In genomic region chr2:231622963-231623362, GRCh38 we compare ENCODE assay signal across 22 cellular contexts. TPM values are rescaled to one million over a fixed set of nuclear protein-coding genes. Genes with fewer than 3 reads are reported as not detected.
A peak's percentile ranks its signal among the peaks of the same experiment; 100 is the strongest.
DNase-seq lines count a peak whose midpoint lies in the region; ATAC-seq lines count a peak whose summit lies in the region.
"Had no signal": no experiment of that assay in that cellular context is flagged by ENCODE, and none has a peak within 500 bp of the region (broad histone marks: within the 10 kb centered on the region; RNA-seq: fewer than 3 reads in every experiment).

No MANE protein-coding gene starts in this region.

- no peaks in the 10 kb centered on the region for H3K27me3 Mint-ChIP-seq in activated T-helper 17 cell treated with anti-CD3 and anti-CD28 coated beads, Interleukin-2, amount 50 U/mL, for 72 hours

- no peak overlapping the region for H3K4me3 ChIP-seq in trophoblast cell (ENCODE audit: low read depth, low read length)
- H3K4me3 ChIP-seq: GM12878, K562, SJSA1 had no signal

- no peak overlapping the region for H2BK120ac ChIP-seq in trophoblast cell (ENCODE audit: insufficient read depth, low read length, poor library complexity)

- H3K27me3 ChIP-seq in trophoblast cell (ENCODE audit: insufficient read depth, low read length), result no peaks in the 10 kb centered on the region
- H3K27me3 ChIP-seq: SJSA1 had no signal

- peak overlapping the region; percentile 88 for H3K27ac Mint-ChIP-seq in activated T-helper 17 cell treated with anti-CD3 and anti-CD28 coated beads, Interleukin-2, amount 50 U/mL, for 72 hours
- H3K27ac Mint-ChIP-seq: CD14-positive monocyte had no signal

- ATAC-seq in activated T-helper 17 cell treated with anti-CD3 and anti-CD28 coated beads, Interleukin-2, amount 50 U/mL, for 72 hours (replicated peaks), result no peak
- ATAC-seq in GM21526 (IDR thresholded peaks at IDR 0.05; ENCODE audit: low FRiP score, unreplicated experiment), result no peak
- ATAC-seq: GM12878, K562 had no signal

- H3K14ac ChIP-seq in trophoblast cell (ENCODE audit: low read length), result no peak overlapping the region

- H3K79me2 ChIP-seq in trophoblast cell (ENCODE audit: control insufficient read depth, insufficient read depth, low read length, poor library complexity), result peaks cover 2% of the 10 kb centered on the region

- H2AFZ ChIP-seq in trophoblast cell (ENCODE audit: insufficient read depth, low read length, poor library complexity), result no peak overlapping the region

- no peak overlapping the region for H3K27ac ChIP-seq in trophoblast cell (ENCODE audit: low read depth, low read length)
- H3K27ac ChIP-seq: 22Rv1, SJSA1 had no signal

- H2BK12ac ChIP-seq in trophoblast cell (ENCODE audit: low read length), result no peak overlapping the region

- H3K9me3 ChIP-seq in trophoblast cell (ENCODE audit: insufficient read depth, low read depth, low read length), result no peaks in the 10 kb centered on the region
- H3K9me3 ChIP-seq: SJSA1 had no signal

- H3K4me3 Mint-ChIP-seq in activated T-helper 17 cell treated with anti-CD3 and anti-CD28 coated beads, Interleukin-2, amount 50 U/mL, for 72 hours, result peak overlapping the region; percentile 62
- H3K4me3 Mint-ChIP-seq: CD14-positive monocyte had no signal

- DNase-seq in NCI-H82 (lab: John Stamatoyannopoulos, UW) (peak; percentile 36), NCI-H82 treated with DMSO at 0.1 percent for 48 hours (lab: John Stamatoyannopoulos, UW; ENCODE audit: unreplicated experiment) (no peak), HT1080 (ENCODE audit: low read depth) (peak; percentile 38), trophoblast cell (peak; percentile 72 to 86), C1 segment of cervical spinal cord (lab: John Stamatoyannopoulos, UW) (no peak), midbrain (lab: John Stamatoyannopoulos, UW) (no peak)
- DNase-seq: AML-193, DMS 273 treated with DMSO at 0.1 percent for 48 hours, GF-D8, GOT3, NCI-H1105 treated with DMSO at 0.1 percent for 48 hours, NCI-H1694, NCI-H2081 treated with DMSO at 0.1 percent for 48 hours, NCI-H774 had no signal

- H3K23ac ChIP-seq in trophoblast cell (ENCODE audit: low read length), result no peak overlapping the region

- H4K8ac ChIP-seq in trophoblast cell (ENCODE audit: low read depth, low read length), result no peak overlapping the region

- H3K36me3 Mint-ChIP-seq in activated T-helper 17 cell treated with anti-CD3 and anti-CD28 coated beads, Interleukin-2, amount 50 U/mL, for 72 hours (ENCODE audit: low read depth), result no peaks in the 10 kb centered on the region
- H3K36me3 Mint-ChIP-seq: CD14-positive monocyte had no signal

- no peaks in the 10 kb centered on the region for H3K9me3 Mint-ChIP-seq in activated T-helper 17 cell treated with anti-CD3 and anti-CD28 coated beads, Interleukin-2, amount 50 U/mL, for 72 hours

- H2BK5ac ChIP-seq in trophoblast cell (ENCODE audit: low read depth, low read length, poor library complexity), result no peak overlapping the region

- H3K4me2 ChIP-seq in trophoblast cell (ENCODE audit: low read length), result no peak overlapping the region

- no peak overlapping the region for H4K12ac ChIP-seq in trophoblast cell (ENCODE audit: low read depth, low read length)

- H3K9ac ChIP-seq in trophoblast cell (ENCODE audit: low read length), result no peak overlapping the region

- H3K79me1 ChIP-seq in trophoblast cell (ENCODE audit: low read length), result peaks cover 12% of the 10 kb centered on the region

- H3K18ac ChIP-seq in trophoblast cell (ENCODE audit: low read length), result no peak overlapping the region

- H3K36me3 ChIP-seq in trophoblast cell (ENCODE audit: control insufficient read depth in 1 of 2, insufficient read depth in 2 of 2, low read length in 2 of 2), result no peaks in the 10 kb centered on the region
- H3K36me3 ChIP-seq: SJSA1 had no signal

- H3K4me1 ChIP-seq in trophoblast cell (ENCODE audit: control insufficient read depth in 1 of 2, insufficient read depth in 2 of 2, low read length in 2 of 2), result peaks cover 12 to 15% of the 10 kb centered on the region in 2 experiments

- H3K4me1 Mint-ChIP-seq in activated T-helper 17 cell treated with anti-CD3 and anti-CD28 coated beads, Interleukin-2, amount 50 U/mL, for 72 hours, result peaks cover 18% of the 10 kb centered on the region

- H3K4ac ChIP-seq in trophoblast cell (ENCODE audit: low read depth, low read length), result no peak overlapping the region

- no CpG with 5 or more reads among the region's 10 CpGs for WGBS in trophoblast cell (ENCODE audit: extremely low coverage, insufficient coverage, insufficient read length)

- H2AK5ac ChIP-seq in trophoblast cell (ENCODE audit: low read length), result no peak overlapping the region

- no peak overlapping the region for H4K91ac ChIP-seq in trophoblast cell (ENCODE audit: low read depth, low read length)

RNA-seq across cellular contexts. Expression of gene TEX44, which starts 30.3 kb away (rescaled TPM):
- total RNA-seq in HT1080 (2014; rRNA removed; shearing (Covaris generic)), result not detected in 2 replicates
- not detected in 2 replicates for polyA plus RNA-seq in HT1080 (2015; cell fraction: cytosol; rRNA removed)
- polyA plus RNA-seq in HT1080 (2015; cell fraction: nucleus; rRNA removed), result not detected in 2 replicates
- total RNA-seq in activated T-helper 17 cell treated with anti-CD3 and anti-CD28 coated beads, Interleukin-2, amount 50 U/mL, for 72 hours, result not detected
- polyA plus RNA-seq in trophoblast cell (2013), result not detected in 2 replicates
- total RNA-seq: GM12878, K562, NCI-H460, SJSA1 had no signal
- polyA plus RNA-seq: CD14-positive monocyte, GM12878, K562 had no signal

Comparison
In these comparisons a context has a peak if more than half of its experiments do, and no peak if none do; other contexts are left out.
1. DNase-seq: peak in NCI-H82 (single experiment), HT1080 (single experiment) and trophoblast cell (2 of 2); none in NCI-H82 treated with DMSO at 0.1 percent for 48 hours (single experiment), C1 segment of cervical spinal cord (0 of 14) and midbrain (single experiment).